In the genomic region with DNA sequence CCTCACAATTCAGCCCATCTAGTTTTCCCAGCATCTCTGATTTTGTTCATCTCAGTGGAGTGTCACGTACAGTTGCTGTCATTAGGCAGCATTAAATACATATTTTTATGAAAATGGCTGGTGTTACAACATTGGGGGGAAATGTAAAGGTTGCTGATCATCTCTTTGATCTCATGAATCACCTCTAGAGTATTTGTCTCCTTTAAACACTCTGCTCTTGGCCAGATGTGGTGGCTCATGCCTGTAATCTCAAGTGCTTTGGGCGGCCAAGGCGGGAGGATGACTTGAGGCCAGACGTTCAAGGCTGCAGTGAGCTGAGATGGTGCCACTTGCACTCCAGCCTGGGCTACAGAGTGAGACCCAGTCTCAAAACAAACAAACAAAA, we compare ENCODE assay signal across 25 cellular contexts.
DNase-seq lines count a peak whose midpoint lies in the region; ATAC-seq and TF ChIP-seq lines count a peak whose summit lies in the region.
"Had no signal": no experiment of that assay in that cellular context is flagged by ENCODE, and none has a peak within 500 bp of the region (broad histone marks: within the 10 kb centered on the region; RNA-seq: fewer than 3 reads in every experiment).

No MANE protein-coding gene starts in this region.

- ATAC-seq in activated CD8-positive, alpha-beta T cell treated with anti-CD3 and anti-CD28 coated beads, Interleukin-2, amount 10 ng/mL, durations not matched to agents 7 days and 5 days: no peak
- ATAC-seq: left lung, sciatic nerve had no signal

- no peaks in the 10 kb centered on the region for H3K27me3 Mint-ChIP-seq in CD4-positive, alpha-beta memory T cell
- no peaks in the 10 kb centered on the region for H3K27me3 Mint-ChIP-seq in activated CD8-positive, alpha-beta T cell treated with anti-CD3 and anti-CD28 coated beads, Interleukin-2, amount 10 ng/mL, durations not matched to agents 7 days and 5 days (ENCODE audit: low read depth)
- H3K27me3 Mint-ChIP-seq in immature natural killer cell (ENCODE audit: low read depth in 3 of 3) (peaks cover 0 to 2% (median 0%) of the 10 kb centered on the region in 3 donors), mesothelial cell of epicardium (ENCODE audit: low read depth) (no peaks in the 10 kb centered on the region)

- H3K4me1 Mint-ChIP-seq in CD4-positive, alpha-beta memory T cell: peaks cover 50 to 85% (median 72%) of the 10 kb centered on the region in 4 donors
- H3K4me1 Mint-ChIP-seq in activated CD8-positive, alpha-beta T cell treated with anti-CD3 and anti-CD28 coated beads, Interleukin-2, amount 10 ng/mL, durations not matched to agents 7 days and 5 days (ENCODE audit: low read depth): peaks cover 57% of the 10 kb centered on the region
- H3K4me1 Mint-ChIP-seq in immature natural killer cell: peaks cover 69 to 86% of the 10 kb centered on the region in 2 donors
- H3K4me1 Mint-ChIP-seq in mesothelial cell of epicardium: no peaks in the 10 kb centered on the region

- no TSS peak for BruUV-seq in A673 (replicated peaks; lab: Mats Ljungman, UMichigan)

- POLR2A ChIA-PET in CD4-positive, alpha-beta memory T cell (lab: Charles Lee; ENCODE audit: partially characterized antibody): no interaction called here
- POLR2A ChIA-PET in activated CD8-positive, alpha-beta T cell treated with anti-CD3 and anti-CD28 coated beads, Interleukin-2, amount 10 ng/mL, durations not matched to agents 7 days and 5 days (lab: Charles Lee): no interaction called here
- POLR2A ChIA-PET in A673 (lab: Charles Lee; ENCODE audit: low non-redundant PET): no interaction called here

- no peaks in the 10 kb centered on the region for H3K9me3 ChIP-seq in CD4-positive, alpha-beta memory T cell (ENCODE audit: control insufficient read depth in 1 of 2, low read length in 2 of 2)
- H3K9me3 ChIP-seq in A673 (ENCODE audit: low read depth, low read length, poor library complexity, severe bottlenecking): no peaks in the 10 kb centered on the region
- H3K9me3 ChIP-seq: esophagus muscularis mucosa, left lung, Peyer's patch, prostate gland, transverse colon had no signal

- no peaks in the 10 kb centered on the region for H3K9me3 Mint-ChIP-seq in CD4-positive, alpha-beta memory T cell
- no peaks in the 10 kb centered on the region for H3K9me3 Mint-ChIP-seq in activated CD8-positive, alpha-beta T cell treated with anti-CD3 and anti-CD28 coated beads, Interleukin-2, amount 10 ng/mL, durations not matched to agents 7 days and 5 days (ENCODE audit: insufficient read depth)
- H3K9me3 Mint-ChIP-seq in immature natural killer cell (no peaks in the 10 kb centered on the region), mesothelial cell of epicardium (no peaks in the 10 kb centered on the region)

- H3K36me3 Mint-ChIP-seq in CD4-positive, alpha-beta memory T cell: peaks cover 21 to 32% of the 10 kb centered on the region in 2 donors
- H3K36me3 Mint-ChIP-seq in activated CD8-positive, alpha-beta T cell treated with anti-CD3 and anti-CD28 coated beads, Interleukin-2, amount 10 ng/mL, durations not matched to agents 7 days and 5 days (ENCODE audit: low read depth): peaks cover 21% of the 10 kb centered on the region
- peaks cover 0 to 6% (median 0%) of the 10 kb centered on the region in 3 donors for H3K36me3 Mint-ChIP-seq in immature natural killer cell
- H3K36me3 Mint-ChIP-seq in mesothelial cell of epicardium: no peaks in the 10 kb centered on the region

- CTCF ChIA-PET in CD4-positive, alpha-beta memory T cell (lab: Charles Lee; ENCODE audit: partially characterized antibody): interaction anchor here (0.6 to 1.4 kb wide), 3 partner anchors 11 to 64 kb away, joined by 3 to 4 read pairs (median 3); no protein-coding TSS in a partner anchor
- CTCF ChIA-PET in activated CD8-positive, alpha-beta T cell treated with anti-CD3 and anti-CD28 coated beads, Interleukin-2, amount 10 ng/mL, durations not matched to agents 7 days and 5 days (lab: Charles Lee): interaction anchor here (1.5 kb wide), 1 partner anchor 71 kb away, joined by 3 read pairs; no protein-coding TSS in a partner anchor
- CTCF ChIA-PET in A673 (lab: Charles Lee): no interaction called here

- H3K36me3 ChIP-seq in CD4-positive, alpha-beta memory T cell (ENCODE audit: insufficient read depth, low read length): no peaks in the 10 kb centered on the region
- H3K36me3 ChIP-seq in A673 (ENCODE audit: insufficient read depth, low read length, poor library complexity, severe bottlenecking): no peaks in the 10 kb centered on the region
- H3K36me3 ChIP-seq: esophagus muscularis mucosa, left lung, Peyer's patch, prostate gland, transverse colon had no signal

- no peak for TF ChIP-seq CTCF in mesothelial cell of epicardium (IDR thresholded peaks at IDR 0.05; ENCODE audit: unreplicated experiment)
- no peak for TF ChIP-seq CTCF in A673 (conservative IDR thresholded peaks at IDR 0.05; ENCODE audit: low read depth, low read length)

- H3K27ac Mint-ChIP-seq in CD4-positive, alpha-beta memory T cell: peak overlapping the region in 6 of 7 donors; percentile 5 to 76 (median 50)
- H3K27ac Mint-ChIP-seq in activated CD8-positive, alpha-beta T cell treated with anti-CD3 and anti-CD28 coated beads, Interleukin-2, amount 10 ng/mL, durations not matched to agents 7 days and 5 days: peak overlapping the region; percentile 1
- peak overlapping the region; percentile 22 to 91 (median 65) for H3K27ac Mint-ChIP-seq in immature natural killer cell
- no peak overlapping the region for H3K27ac Mint-ChIP-seq in mesothelial cell of epicardium

- H3K4me1 ChIP-seq in CD4-positive, alpha-beta memory T cell (ENCODE audit: insufficient read depth, low read length): peaks cover 75% of the 10 kb centered on the region
- H3K4me1 ChIP-seq in A673 (ENCODE audit: insufficient read depth, low read length, poor library complexity, severe bottlenecking): no peaks in the 10 kb centered on the region
- H3K4me1 ChIP-seq: esophagus muscularis mucosa, prostate gland, transverse colon had no signal

- H3K4me3 ChIP-seq in CD4-positive, alpha-beta memory T cell (ENCODE audit: low read length in 2 of 2): no peak overlapping the region
- no peak overlapping the region for H3K4me3 ChIP-seq in A673 (ENCODE audit: low read depth, low read length, poor library complexity, severe bottlenecking)
- H3K4me3 ChIP-seq: esophagus muscularis mucosa, left lung, Peyer's patch, prostate gland, transverse colon had no signal

- no peak overlapping the region for H3K27ac ChIP-seq in CD4-positive, alpha-beta memory T cell (ENCODE audit: low read depth, low read length)
- no peak overlapping the region for H3K27ac ChIP-seq in A673 (ENCODE audit: low read depth, low read length, poor library complexity, severe bottlenecking)
- H3K27ac ChIP-seq: 22Rv1, esophagus muscularis mucosa, left lung, Peyer's patch, prostate gland, transverse colon had no signal

- H3K4me3 Mint-ChIP-seq in CD4-positive, alpha-beta memory T cell: peak overlapping the region; percentile 19 to 94 (median 40)
- no peak overlapping the region for H3K4me3 Mint-ChIP-seq in activated CD8-positive, alpha-beta T cell treated with anti-CD3 and anti-CD28 coated beads, Interleukin-2, amount 10 ng/mL, durations not matched to agents 7 days and 5 days
- H3K4me3 Mint-ChIP-seq in immature natural killer cell (peak overlapping the region in 3 of 5 donors; percentile 8 to 90 (median 82)), mesothelial cell of epicardium (no peak overlapping the region)

- no peaks in the 10 kb centered on the region for H3K27me3 ChIP-seq in CD4-positive, alpha-beta memory T cell (ENCODE audit: insufficient read depth, low read length)
- H3K27me3 ChIP-seq in A673 (replicated peaks; ENCODE audit: insufficient read depth, low read depth, low read length, poor library complexity): no peaks in the 10 kb centered on the region
- H3K27me3 ChIP-seq: esophagus muscularis mucosa, left lung, Peyer's patch, transverse colon had no signal

- DNase-seq in DMS53 (lab: John Stamatoyannopoulos, UW) (peak; percentile 12), DMS53 treated with DMSO at 0.1 percent for 48 hours (lab: John Stamatoyannopoulos, UW; ENCODE audit: unreplicated experiment) (no peak), immature natural killer cell (no peak), mesothelial cell of epicardium (ENCODE audit: low spot score in 2 of 2, unreplicated experiment in 2 of 2) (no peak), A673 (ENCODE audit: low spot score) (no peak), DMS153 (lab: John Stamatoyannopoulos, UW) (no peak)
- DNase-seq in CD4-positive, alpha-beta memory T cell: no peak
- no peak for DNase-seq in activated CD8-positive, alpha-beta T cell treated with anti-CD3 and anti-CD28 coated beads, Interleukin-2, amount 10 ng/mL, durations not matched to agents 7 days and 5 days
- DNase-seq: C1 segment of cervical spinal cord; central memory CD4-positive, alpha-beta T cell; dermis blood vessel endothelial cell; foreskin fibroblast; GOT3; islet precursor cell; left lung; mesendoderm; NCI-H146; NCI-H748 treated with DMSO at 0.1 percent for 48 hours; Peyer's patch; SHP77 treated with DMSO at 0.1 percent for 48 hours; transverse colon had no signal

- intact Hi-C loops in CD4-positive, alpha-beta memory T cell (cut with micrococcal nuclease): no loop called here
- intact Hi-C loops in A673 (cut with micrococcal nuclease; ENCODE audit: unreplicated experiment): no loop called here

Comparison
In these comparisons a context has a peak if more than half of its experiments do, and no peak if none do; other contexts are left out.
1. H3K4me3 Mint-ChIP-seq: peak in CD4-positive, alpha-beta memory T cell (8 of 8) and immature natural killer cell (3 of 5); none in activated CD8-positive, alpha-beta T cell treated with anti-CD3 and anti-CD28 coated beads, Interleukin-2, amount 10 ng/mL, durations not matched to agents 7 days and 5 days (single experiment) and mesothelial cell of epicardium (single experiment).